ENCODE assay signal across 1 cellular context in the genomic region with DNA sequence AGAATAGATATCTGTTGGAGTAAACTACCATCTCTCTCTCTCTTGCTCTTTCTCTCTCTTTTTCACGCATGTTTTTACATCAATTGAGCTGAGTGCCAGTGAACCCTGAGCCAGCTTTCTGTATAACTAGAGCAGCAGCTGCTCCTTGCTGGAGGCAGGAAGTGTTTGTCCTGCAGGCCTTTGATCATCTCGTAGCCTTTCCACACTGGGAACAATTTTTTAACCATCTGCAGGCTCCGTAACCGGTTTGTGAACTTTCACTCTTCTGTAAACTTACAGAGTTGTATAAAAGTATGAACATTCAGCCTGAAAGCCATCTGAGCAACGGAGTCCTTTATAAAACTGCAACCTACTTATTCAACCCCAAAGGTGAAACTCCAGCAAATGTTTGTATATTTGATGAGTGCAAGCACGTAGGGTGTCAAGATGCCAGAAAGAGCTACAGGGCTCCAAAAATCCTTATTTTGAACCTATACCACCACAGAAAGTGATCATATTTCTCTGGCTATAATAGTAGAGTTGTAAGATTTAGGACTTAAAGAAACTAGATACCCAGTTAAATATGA.
TF ChIP-seq lines count a peak whose summit lies in the region.

No MANE protein-coding gene starts in this region.

TF ChIP-seq in HepG2, 621 proteins besides CTCF, POLR2A, EP300 and RAD21 (continued from another document):
- TF ChIP-seq, protein P1, sequence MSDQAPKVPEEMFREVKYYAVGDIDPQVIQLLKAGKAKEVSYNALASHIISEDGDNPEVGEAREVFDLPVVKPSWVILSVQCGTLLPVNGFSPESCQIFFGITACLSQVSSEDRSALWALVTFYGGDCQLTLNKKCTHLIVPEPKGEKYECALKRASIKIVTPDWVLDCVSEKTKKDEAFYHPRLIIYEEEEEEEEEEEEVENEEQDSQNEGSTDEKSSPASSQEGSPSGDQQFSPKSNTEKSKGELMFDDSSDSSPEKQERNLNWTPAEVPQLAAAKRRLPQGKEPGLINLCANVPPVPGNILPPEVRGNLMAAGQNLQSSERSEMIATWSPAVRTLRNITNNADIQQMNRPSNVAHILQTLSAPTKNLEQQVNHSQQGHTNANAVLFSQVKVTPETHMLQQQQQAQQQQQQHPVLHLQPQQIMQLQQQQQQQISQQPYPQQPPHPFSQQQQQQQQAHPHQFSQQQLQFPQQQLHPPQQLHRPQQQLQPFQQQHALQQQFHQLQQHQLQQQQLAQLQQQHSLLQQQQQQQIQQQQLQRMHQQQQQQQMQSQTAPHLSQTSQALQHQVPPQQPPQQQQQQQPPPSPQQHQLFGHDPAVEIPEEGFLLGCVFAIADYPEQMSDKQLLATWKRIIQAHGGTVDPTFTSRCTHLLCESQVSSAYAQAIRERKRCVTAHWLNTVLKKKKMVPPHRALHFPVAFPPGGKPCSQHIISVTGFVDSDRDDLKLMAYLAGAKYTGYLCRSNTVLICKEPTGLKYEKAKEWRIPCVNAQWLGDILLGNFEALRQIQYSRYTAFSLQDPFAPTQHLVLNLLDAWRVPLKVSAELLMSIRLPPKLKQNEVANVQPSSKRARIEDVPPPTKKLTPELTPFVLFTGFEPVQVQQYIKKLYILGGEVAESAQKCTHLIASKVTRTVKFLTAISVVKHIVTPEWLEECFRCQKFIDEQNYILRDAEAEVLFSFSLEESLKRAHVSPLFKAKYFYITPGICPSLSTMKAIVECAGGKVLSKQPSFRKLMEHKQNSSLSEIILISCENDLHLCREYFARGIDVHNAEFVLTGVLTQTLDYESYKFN (CRISPR knock-in tag; conservative IDR thresholded peaks at IDR 0.05) = peak; percentile 39; the same call in 1 of the 2 replicates
- TF ChIP-seq GABPA (IDR thresholded peaks at IDR 0.05; ENCODE audit: low read depth, low read length) = no peak
- TF ChIP-seq GABPA (CRISPR knock-in tag; IDR thresholded peaks at IDR 0.05; ENCODE audit: low read depth) = peak; percentile 11; the same call in 1 of the 2 replicates
- TF ChIP-seq CBX5 (CRISPR knock-in tag; IDR thresholded peaks at IDR 0.05; ENCODE audit: borderline replicate concordance) = no peak
- TF ChIP-seq ZNF652 (CRISPR knock-in tag; IDR thresholded peaks at IDR 0.05; ENCODE audit: borderline replicate concordance, low read depth) = peak; percentile 71
- no peak for TF ChIP-seq ZNF12 (CRISPR knock-in tag; IDR thresholded peaks at IDR 0.05)
- TF ChIP-seq HNF4A (CRISPR knock-in tag; IDR thresholded peaks at IDR 0.05) = peak; percentile 28; the same call in 1 of the 2 replicates
- 0 out of 2 replicates have a peak, but pooled peaks have one; percentile 39 for TF ChIP-seq ELF1 (CRISPR knock-in tag; IDR thresholded peaks at IDR 0.05)
- 0 out of 2 replicates have a peak, but pooled peaks have one; percentile 16 for TF ChIP-seq GATAD2A (CRISPR knock-in tag; IDR thresholded peaks at IDR 0.05)
- 0 out of 2 replicates have a peak, but pooled peaks have one; percentile 9 for TF ChIP-seq HDAC2 (CRISPR knock-in tag; IDR thresholded peaks at IDR 0.05)
- TF ChIP-seq, protein P2, sequence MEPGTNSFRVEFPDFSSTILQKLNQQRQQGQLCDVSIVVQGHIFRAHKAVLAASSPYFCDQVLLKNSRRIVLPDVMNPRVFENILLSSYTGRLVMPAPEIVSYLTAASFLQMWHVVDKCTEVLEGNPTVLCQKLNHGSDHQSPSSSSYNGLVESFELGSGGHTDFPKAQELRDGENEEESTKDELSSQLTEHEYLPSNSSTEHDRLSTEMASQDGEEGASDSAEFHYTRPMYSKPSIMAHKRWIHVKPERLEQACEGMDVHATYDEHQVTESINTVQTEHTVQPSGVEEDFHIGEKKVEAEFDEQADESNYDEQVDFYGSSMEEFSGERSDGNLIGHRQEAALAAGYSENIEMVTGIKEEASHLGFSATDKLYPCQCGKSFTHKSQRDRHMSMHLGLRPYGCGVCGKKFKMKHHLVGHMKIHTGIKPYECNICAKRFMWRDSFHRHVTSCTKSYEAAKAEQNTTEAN (CRISPR knock-in tag; conservative IDR thresholded peaks at IDR 0.05) = 0 out of 2 replicates have a peak, but pooled peaks have one; percentile 21
- peak; percentile 70; the same call in 1 of the 2 replicates for TF ChIP-seq TCF7 (IDR thresholded peaks at IDR 0.05; ENCODE audit: low read depth)
- 0 out of 2 replicates have a peak, but pooled peaks have one; percentile 18 for TF ChIP-seq ELF3 (CRISPR knock-in tag; IDR thresholded peaks at IDR 0.05)
- TF ChIP-seq RARA (CRISPR knock-in tag; IDR thresholded peaks at IDR 0.05) = peak; percentile 51
- TF ChIP-seq TBX3 (IDR thresholded peaks at IDR 0.05; ENCODE audit: borderline replicate concordance) = no peak
- TF ChIP-seq, protein P3, sequence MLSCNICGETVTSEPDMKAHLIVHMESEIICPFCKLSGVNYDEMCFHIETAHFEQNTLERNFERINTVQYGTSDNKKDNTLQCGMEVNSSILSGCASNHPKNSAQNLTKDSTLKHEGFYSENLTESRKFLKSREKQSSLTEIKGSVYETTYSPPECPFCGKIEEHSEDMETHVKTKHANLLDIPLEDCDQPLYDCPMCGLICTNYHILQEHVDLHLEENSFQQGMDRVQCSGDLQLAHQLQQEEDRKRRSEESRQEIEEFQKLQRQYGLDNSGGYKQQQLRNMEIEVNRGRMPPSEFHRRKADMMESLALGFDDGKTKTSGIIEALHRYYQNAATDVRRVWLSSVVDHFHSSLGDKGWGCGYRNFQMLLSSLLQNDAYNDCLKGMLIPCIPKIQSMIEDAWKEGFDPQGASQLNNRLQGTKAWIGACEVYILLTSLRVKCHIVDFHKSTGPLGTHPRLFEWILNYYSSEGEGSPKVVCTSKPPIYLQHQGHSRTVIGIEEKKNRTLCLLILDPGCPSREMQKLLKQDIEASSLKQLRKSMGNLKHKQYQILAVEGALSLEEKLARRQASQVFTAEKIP (CRISPR knock-in tag; IDR thresholded peaks at IDR 0.05; ENCODE audit: borderline replicate concordance) = no peak
- TF ChIP-seq, protein P4, sequence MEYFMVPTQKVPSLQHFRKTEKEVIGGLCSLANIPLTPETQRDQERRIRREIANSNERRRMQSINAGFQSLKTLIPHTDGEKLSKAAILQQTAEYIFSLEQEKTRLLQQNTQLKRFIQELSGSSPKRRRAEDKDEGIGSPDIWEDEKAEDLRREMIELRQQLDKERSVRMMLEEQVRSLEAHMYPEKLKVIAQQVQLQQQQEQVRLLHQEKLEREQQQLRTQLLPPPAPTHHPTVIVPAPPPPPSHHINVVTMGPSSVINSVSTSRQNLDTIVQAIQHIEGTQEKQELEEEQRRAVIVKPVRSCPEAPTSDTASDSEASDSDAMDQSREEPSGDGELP (IDR thresholded peaks at IDR 0.05; ENCODE audit: borderline replicate concordance, low read depth) = peak; percentile 44; the same call in 1 of the 2 replicates
